ENCODE assay signal across 2 cellular contexts in the genomic region with DNA sequence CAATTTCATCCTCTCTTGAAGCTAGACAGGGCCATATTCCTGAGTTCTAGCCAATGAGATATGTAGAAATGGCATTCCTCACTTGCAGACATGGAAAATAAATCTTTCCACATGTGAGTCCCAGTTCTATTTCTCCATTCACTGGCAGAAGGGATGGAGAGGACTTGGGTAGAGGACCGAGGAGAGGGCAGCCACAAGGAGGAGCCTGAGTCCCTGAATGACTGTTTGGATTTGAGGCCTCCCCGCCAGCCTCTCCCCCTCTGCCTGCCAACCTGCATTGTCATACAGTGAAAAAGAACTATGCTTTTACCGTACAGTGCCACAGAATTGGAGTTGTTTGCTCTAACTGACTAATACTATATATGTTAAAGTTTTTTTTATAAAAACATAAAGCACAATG.
TF ChIP-seq lines count a peak whose summit lies in the region.

No MANE protein-coding gene starts in this region.

TF ChIP-seq in GM23338, 12 proteins besides CTCF, POLR2A, EP300 and RAD21:
- TF ChIP-seq STAT1 (IDR thresholded peaks at IDR 0.05; ENCODE audit: unreplicated experiment) = no peak
- no peak for TF ChIP-seq CREB1 (CRISPR knock-in tag; IDR thresholded peaks at IDR 0.05; ENCODE audit: low read depth)
- no peak for TF ChIP-seq EZH2phosphoT487 (IDR thresholded peaks at IDR 0.05; ENCODE audit: unreplicated experiment)

TF ChIP-seq in IMR-90, 13 proteins besides CTCF, POLR2A, EP300 and RAD21:
- TF ChIP-seq MAZ (IDR thresholded peaks at IDR 0.05; ENCODE audit: borderline replicate concordance, low read depth, low read length) (no peak), SMC3 (IDR thresholded peaks at IDR 0.05; ENCODE audit: low read depth, low read length) (no peak), NFE2L2 (IDR thresholded peaks at IDR 0.05; ENCODE audit: low read depth, low read length) (no peak), CEBPB (IDR thresholded peaks at IDR 0.05; ENCODE audit: low read depth, low read length) (no peak), BHLHE40 (IDR thresholded peaks at IDR 0.05; ENCODE audit: low read depth, low read length) (no peak), MAFK (IDR thresholded peaks at IDR 0.05; ENCODE audit: low read depth, low read length) (no peak), USF2 (IDR thresholded peaks at IDR 0.05; ENCODE audit: low read depth, low read length) (no peak), FOS (IDR thresholded peaks at IDR 0.05; ENCODE audit: low read depth, low read length) (no peak), RFX5 (IDR thresholded peaks at IDR 0.05; ENCODE audit: low read depth, low read length) (no peak), MXI1 (IDR thresholded peaks at IDR 0.05; ENCODE audit: borderline replicate concordance, low read depth, low read length) (no peak), CHD1 (IDR thresholded peaks at IDR 0.05; ENCODE audit: low read depth, low read length) (no peak), RCOR1 (IDR thresholded peaks at IDR 0.05; ENCODE audit: insufficient replicate concordance, low read length) (no peak)
- TF ChIP-seq, protein P1, sequence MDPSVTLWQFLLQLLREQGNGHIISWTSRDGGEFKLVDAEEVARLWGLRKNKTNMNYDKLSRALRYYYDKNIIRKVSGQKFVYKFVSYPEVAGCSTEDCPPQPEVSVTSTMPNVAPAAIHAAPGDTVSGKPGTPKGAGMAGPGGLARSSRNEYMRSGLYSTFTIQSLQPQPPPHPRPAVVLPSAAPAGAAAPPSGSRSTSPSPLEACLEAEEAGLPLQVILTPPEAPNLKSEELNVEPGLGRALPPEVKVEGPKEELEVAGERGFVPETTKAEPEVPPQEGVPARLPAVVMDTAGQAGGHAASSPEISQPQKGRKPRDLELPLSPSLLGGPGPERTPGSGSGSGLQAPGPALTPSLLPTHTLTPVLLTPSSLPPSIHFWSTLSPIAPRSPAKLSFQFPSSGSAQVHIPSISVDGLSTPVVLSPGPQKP (IDR thresholded peaks at IDR 0.05; ENCODE audit: borderline replicate concordance, low read depth, low read length) = no peak
